Comparison of ENCODE assay signal across 31 cellular contexts in the genomic region with DNA sequence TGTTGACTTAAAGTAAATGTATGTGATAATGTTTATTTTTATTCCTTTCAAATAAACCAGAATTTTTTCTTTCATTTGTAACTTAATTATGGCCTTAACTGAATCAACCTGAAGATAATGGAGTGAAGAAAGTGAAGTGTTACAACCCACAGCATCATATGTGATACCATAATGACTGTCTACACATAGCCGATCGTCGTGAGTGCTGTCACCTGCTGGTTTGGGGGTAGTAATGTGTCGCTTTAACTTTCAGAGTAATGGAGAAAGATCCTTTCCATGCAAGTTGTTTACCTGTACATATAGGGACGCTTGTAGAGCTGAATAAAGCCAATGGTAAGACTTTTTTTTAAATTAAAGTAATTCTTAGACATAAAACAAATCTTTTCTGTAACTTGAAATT.
"Had no signal": no experiment of that assay in that cellular context is flagged by ENCODE, and none has a peak within 500 bp of the region (broad histone marks: within the 10 kb centered on the region; RNA-seq: fewer than 3 reads in every experiment).

No MANE protein-coding gene starts in this region.

- H3K9me3 Mint-ChIP-seq: activated T-cell treated with anti-CD3 and anti-CD28 coated beads, Interleukin-2, amount 50 U/mL, for 24 hours; mesothelial cell of epicardium; naive B cell; stimulated activated memory B cell treated with anti-CD40 and anti-IgM and Interleukin-4, amounts not matched to agents 10 μg/mL and 1 μg/mL and 100 μg/mL, for 72 hours; stimulated activated naive CD8-positive, alpha-beta T cell treated with anti-CD3 and anti-CD28 coated beads, Interleukin-15, amount 100 ng/mL, for 72 hours; T-cell; T-helper 2 cell treated with Interferon-gamma antibody and Interleukin-4, amounts not matched to agents 5 μg/mL and 100 μg/mL, for 36 hours had no signal

- H3K4me3 ChIP-seq: colonic mucosa, dorsolateral prefrontal cortex, pancreas, prostate gland, upper lobe of left lung had no signal

- H3K4me3 Mint-ChIP-seq: activated T-cell treated with anti-CD3 and anti-CD28 coated beads, Interleukin-2, amount 50 U/mL, for 24 hours; mesothelial cell of epicardium; naive B cell; stimulated activated memory B cell treated with anti-CD40 and anti-IgM and Interleukin-4, amounts not matched to agents 10 μg/mL and 1 μg/mL and 100 μg/mL, for 72 hours; stimulated activated naive CD8-positive, alpha-beta T cell treated with anti-CD3 and anti-CD28 coated beads, Interleukin-15, amount 100 ng/mL, for 72 hours; T-cell; T-helper 2 cell treated with Interferon-gamma antibody and Interleukin-4, amounts not matched to agents 5 μg/mL and 100 μg/mL, for 36 hours had no signal

- H3K4me1 ChIP-seq: colonic mucosa, pancreas, prostate gland, upper lobe of left lung had no signal

- H3K9me3 ChIP-seq: colonic mucosa, pancreas, prostate gland, upper lobe of left lung had no signal

- H3K27me3 Mint-ChIP-seq: activated T-cell treated with anti-CD3 and anti-CD28 coated beads, Interleukin-2, amount 50 U/mL, for 24 hours; naive B cell; stimulated activated memory B cell treated with anti-CD40 and anti-IgM and Interleukin-4, amounts not matched to agents 10 μg/mL and 1 μg/mL and 100 μg/mL, for 72 hours; stimulated activated naive CD8-positive, alpha-beta T cell treated with anti-CD3 and anti-CD28 coated beads, Interleukin-15, amount 100 ng/mL, for 72 hours; T-cell had no signal

- H3K27me3 ChIP-seq: colonic mucosa, dorsolateral prefrontal cortex, pancreas, upper lobe of left lung had no signal

- H3K27ac ChIP-seq: colonic mucosa, dorsolateral prefrontal cortex, pancreas, prostate gland, upper lobe of left lung had no signal

- H3K4me1 Mint-ChIP-seq: mesothelial cell of epicardium; stimulated activated memory B cell treated with anti-CD40 and anti-IgM and Interleukin-4, amounts not matched to agents 10 μg/mL and 1 μg/mL and 100 μg/mL, for 72 hours; stimulated activated naive CD8-positive, alpha-beta T cell treated with anti-CD3 and anti-CD28 coated beads, Interleukin-15, amount 100 ng/mL, for 72 hours had no signal

- ATAC-seq: esophagus mucosa; left colon; pancreas; sciatic nerve; stimulated activated memory B cell treated with anti-CD40 and anti-IgM and Interleukin-4, amounts not matched to agents 10 μg/mL and 1 μg/mL and 100 μg/mL, for 72 hours; stimulated activated naive CD8-positive, alpha-beta T cell treated with anti-CD3 and anti-CD28 coated beads, Interleukin-15, amount 100 ng/mL, for 72 hours; T-cell had no signal

- DNase-seq: activated CD4-positive, alpha-beta T cell treated with anti-CD3 and anti-CD28 coated beads for 4 hours; activated CD4-positive, alpha-beta T cell treated with anti-CD3 and anti-CD28 coated beads, Interleukin-2, amount 50 U/mL, for 4 hours; activated CD4-positive, CD25-positive, alpha-beta regulatory T cell; activated CD8-positive, alpha-beta memory T cell treated with anti-CD3 and anti-CD28 coated beads, Interleukin-2, amount 50 U/mL, for 4 hours; activated gamma-delta T cell; activated naive CD4-positive, alpha-beta T cell treated with anti-CD3 and anti-CD28 coated beads, Interleukin-2, amount 50 U/mL, for 16 hours; activated T-cell treated with anti-CD3 and anti-CD28 coated beads, Interleukin-2, amount 50 U/mL, for 24 hours; cerebellar nuclear complex; colonic mucosa; dorsolateral prefrontal cortex; foreskin fibroblast; head of caudate nucleus; hippocampal formation; kidney; left colon; mammary epithelial cell; naive B cell; retina; small intestine; stimulated activated CD4-positive, alpha-beta T cell treated with anti-CD3 and anti-CD28 coated beads, Interleukin-4, amount 100 ng/mL, for 24 hours; stimulated activated naive CD8-positive, alpha-beta T cell treated with anti-CD3 and anti-CD28 coated beads, Interleukin-15, amount 100 ng/mL, for 72 hours; substantia nigra; upper lobe of left lung had no signal

- H3K27ac Mint-ChIP-seq: activated T-cell treated with anti-CD3 and anti-CD28 coated beads, Interleukin-2, amount 50 U/mL, for 24 hours; mesothelial cell of epicardium; stimulated activated memory B cell treated with anti-CD40 and anti-IgM and Interleukin-4, amounts not matched to agents 10 μg/mL and 1 μg/mL and 100 μg/mL, for 72 hours; T-cell; T-helper 2 cell treated with Interferon-gamma antibody and Interleukin-4, amounts not matched to agents 5 μg/mL and 100 μg/mL, for 36 hours had no signal
